In genomic region chr3:187946031-187946691, GRCh38 we compare ENCODE assay signal across 14 cellular contexts.
A peak's percentile ranks its signal among the peaks of the same experiment; 100 is the strongest.
DNase-seq lines count a peak whose midpoint lies in the region; ATAC-seq, FAIRE-seq and TF ChIP-seq lines count a peak whose summit lies in the region.
"Had no signal": no experiment of that assay in that cellular context is flagged by ENCODE, and none has a peak within 500 bp of the region (broad histone marks: within the 10 kb centered on the region; RNA-seq: fewer than 3 reads in every experiment).

No MANE protein-coding gene starts in this region.

- ATAC-seq in HG03135 (IDR thresholded peaks at IDR 0.05; ENCODE audit: unreplicated experiment) (no peak), mucosa of descending colon (no peak)

- H3K27me3 ChIP-seq in astrocyte (ENCODE audit: insufficient read depth, low read length) (no peaks in the 10 kb centered on the region), neural progenitor cell (no peaks in the 10 kb centered on the region)

- H3K79me2 ChIP-seq in astrocyte (ENCODE audit: insufficient read depth, low read length) (no peaks in the 10 kb centered on the region), neural progenitor cell (ENCODE audit: low read depth) (no peaks in the 10 kb centered on the region)

- H3K4me1 ChIP-seq in astrocyte (ENCODE audit: insufficient read depth, low read length): peaks cover 2% of the 10 kb centered on the region
- H3K4me1 ChIP-seq in mucosa of descending colon (ENCODE audit: low read depth): no peaks in the 10 kb centered on the region
- H3K4me1 ChIP-seq in neural progenitor cell: peaks cover 6% of the 10 kb centered on the region

- H3K4me3 ChIP-seq in astrocyte (ENCODE audit: insufficient read depth, low read depth, low read length) (no peak overlapping the region), mucosa of descending colon (no peak overlapping the region), neural progenitor cell (no peak overlapping the region), lower leg skin (ENCODE audit: low read depth, poor library complexity, severe bottlenecking) (no peak overlapping the region)

- 53 to 58% methylated on average over 6 of the region's 6 CpGs for WGBS in lower leg skin, 2 donors

- H3F3A ChIP-seq in neural progenitor cell (ENCODE audit: low read depth): no peaks in the 10 kb centered on the region

- no peak overlapping the region for H3K27ac Mint-ChIP-seq in astrocyte (ENCODE audit: unreplicated experiment)
- no peak overlapping the region for H3K27ac Mint-ChIP-seq in neural progenitor cell
- H3K27ac Mint-ChIP-seq: endodermal cell; nephron; stimulated activated naive CD8-positive, alpha-beta T cell treated with anti-CD3 and anti-CD28 coated beads, Interleukin-15, Interleukin-2, amounts not matched to agents 100 ng/mL and 50 ng/mL, for 24 hours had no signal

- no peak for FAIRE-seq in astrocyte (lab: Jason Lieb, UNC)

- TF ChIP-seq POLR2A in lower leg skin (IDR thresholded peaks at IDR 0.05): no peak

- no peak overlapping the region for H3K9ac ChIP-seq in astrocyte (ENCODE audit: low read length)
- no peak overlapping the region for H3K9ac ChIP-seq in neural progenitor cell

- H3K4me3 Mint-ChIP-seq in astrocyte (ENCODE audit: unreplicated experiment): no peak overlapping the region
- H3K4me3 Mint-ChIP-seq in neural progenitor cell: no peak overlapping the region
- H3K4me3 Mint-ChIP-seq: activated CD4-positive, alpha-beta T cell treated with anti-CD3 and anti-CD28 coated beads, Interleukin-2, amount 10 ng/mL, durations not matched to agents 7 days and 5 days; endodermal cell; nephron; stimulated activated naive CD8-positive, alpha-beta T cell treated with anti-CD3 and anti-CD28 coated beads, Interleukin-15, Interleukin-2, amounts not matched to agents 100 ng/mL and 50 ng/mL, for 24 hours had no signal

- DNase-seq in COLO668 (lab: John Stamatoyannopoulos, UW; ENCODE audit: unreplicated experiment) (peak; percentile 2), NCI-H1436 treated with DMSO at 0.1 percent for 48 hours (lab: John Stamatoyannopoulos, UW) (peak; percentile 64), astrocyte (ENCODE audit: low read depth) (peak; percentile 52), iris pigment epithelial cell (ENCODE audit: low read depth) (peak; percentile 73), mucosa of descending colon (no peak), neural progenitor cell (ENCODE audit: low spot score) (no peak), lower leg skin (ENCODE audit: low spot score in 2 of 2) (no peak)
- DNase-seq: activated CD4-positive, alpha-beta T cell treated with anti-CD3 and anti-CD28 coated beads, Interleukin-2, amount 10 ng/mL, durations not matched to agents 7 days and 5 days; activated naive CD4-positive, alpha-beta T cell; endodermal cell; NCI-H2171 treated with DMSO at 0.1 percent for 48 hours had no signal

- no peaks in the 10 kb centered on the region for H3K27me3 Mint-ChIP-seq in astrocyte (ENCODE audit: low read depth, unreplicated experiment)
- H3K27me3 Mint-ChIP-seq in neural progenitor cell (ENCODE audit: insufficient read depth, low read depth): peaks cover 3% of the 10 kb centered on the region
- H3K27me3 Mint-ChIP-seq: stimulated activated naive CD8-positive, alpha-beta T cell treated with anti-CD3 and anti-CD28 coated beads, Interleukin-15, Interleukin-2, amounts not matched to agents 100 ng/mL and 50 ng/mL, for 24 hours had no signal

- H3K36me3 ChIP-seq in astrocyte (ENCODE audit: insufficient read depth, low read length) (no peaks in the 10 kb centered on the region), mucosa of descending colon (ENCODE audit: low read depth) (no peaks in the 10 kb centered on the region), neural progenitor cell (no peaks in the 10 kb centered on the region)

- peaks cover 6% of the 10 kb centered on the region for H3K4me1 Mint-ChIP-seq in astrocyte (ENCODE audit: low read depth, unreplicated experiment)
- H3K4me1 Mint-ChIP-seq in neural progenitor cell: no peaks in the 10 kb centered on the region

- no peaks in the 10 kb centered on the region for H3K9me3 Mint-ChIP-seq in astrocyte (ENCODE audit: unreplicated experiment)
- H3K9me3 Mint-ChIP-seq in neural progenitor cell: no peaks in the 10 kb centered on the region
- H3K9me3 Mint-ChIP-seq: endodermal cell; nephron; stimulated activated naive CD8-positive, alpha-beta T cell treated with anti-CD3 and anti-CD28 coated beads, Interleukin-15, Interleukin-2, amounts not matched to agents 100 ng/mL and 50 ng/mL, for 24 hours had no signal

- H3K36me3 Mint-ChIP-seq in astrocyte (ENCODE audit: low read depth, unreplicated experiment) (no peaks in the 10 kb centered on the region), neural progenitor cell (no peaks in the 10 kb centered on the region)

- intact Hi-C loops in mucosa of descending colon (cut with DNase I, micrococcal nuclease): no loop called here
- intact Hi-C loops in lower leg skin (cut with DNase I; ENCODE audit: low total_unique reads): no loop called here

- H2AFZ ChIP-seq in astrocyte (ENCODE audit: low read depth, low read length) (no peak overlapping the region), neural progenitor cell (replicated peaks) (no peak overlapping the region)

- no peaks in the 10 kb centered on the region for H4K20me1 ChIP-seq in astrocyte (ENCODE audit: insufficient read depth, low read length)
- H4K20me1 ChIP-seq in neural progenitor cell (ENCODE audit: low read depth): no peaks in the 10 kb centered on the region

- H3K27ac ChIP-seq in astrocyte (ENCODE audit: low read depth, low read length) (no peak overlapping the region), neural progenitor cell (no peak overlapping the region)

- H3K9me3 ChIP-seq in astrocyte (ENCODE audit: insufficient read depth, low read depth, low read length) (no peaks in the 10 kb centered on the region), mucosa of descending colon (no peaks in the 10 kb centered on the region), neural progenitor cell (ENCODE audit: low read depth) (no peaks in the 10 kb centered on the region)

- H3K4me2 ChIP-seq in astrocyte (ENCODE audit: low read length): no peak overlapping the region
- no peak overlapping the region for H3K4me2 ChIP-seq in neural progenitor cell

- TF ChIP-seq CTCF in astrocyte (IDR thresholded peaks at IDR 0.05; ENCODE audit: insufficient read depth, low read depth, low read length) (no peak), mucosa of descending colon (IDR thresholded peaks at IDR 0.05) (no peak), neural progenitor cell (IDR thresholded peaks at IDR 0.05) (no peak), lower leg skin (IDR thresholded peaks at IDR 0.05) (no peak)

Comparison
In these comparisons a context has a peak if more than half of its experiments do, and no peak if none do; other contexts are left out.
1. DNase-seq: peak in COLO668 (single experiment), NCI-H1436 treated with DMSO at 0.1 percent for 48 hours (single experiment), astrocyte (single experiment) and iris pigment epithelial cell (single experiment); none in mucosa of descending colon (0 of 3), neural progenitor cell (single experiment) and lower leg skin (0 of 2).